In genomic region chr3:166457382-166457781, GRCh38 we compare ENCODE assay signal across 35 cellular contexts.
"Had no signal": no experiment of that assay in that cellular context is flagged by ENCODE, and none has a peak within 500 bp of the region (broad histone marks: within the 10 kb centered on the region; RNA-seq: fewer than 3 reads in every experiment).

No MANE protein-coding gene starts in this region.

- H3K4me3 ChIP-seq: MG63 had no signal

- H3K27me3 ChIP-seq: MG63 had no signal

- H3K9me3 ChIP-seq: MG63 had no signal

- DNase-seq: Kasumi-1, MG63, MM.1S, MV-4-11, NCI-H1048, NCI-H1092, NCI-H1092 treated with DMSO at 0.1 percent for 48 hours, NCI-H1105, NCI-H1105 treated with DMSO at 0.1 percent for 48 hours, NCI-H1417, NCI-H1417 treated with DMSO at 0.1 percent for 48 hours, NCI-H1436, NCI-H146, NCI-H1694, NCI-H1694 treated with DMSO at 0.1 percent for 48 hours, NCI-H187, NCI-H187 treated with DMSO at 0.1 percent for 48 hours, NCI-H1930, NCI-H2029, NCI-H2029 treated with DMSO at 0.1 percent for 48 hours, NCI-H2081, NCI-H2081 treated with DMSO at 0.1 percent for 48 hours, NCI-H2107, NCI-H2171, NCI-H2171 treated with DMSO at 0.1 percent for 48 hours, NCI-H2227 treated with DMSO at 0.1 percent for 48 hours, NCI-H226, NCI-H345, NCI-H446, NCI-H446 treated with DMSO at 0.1 percent for 48 hours, NCI-H510A, NCI-H510A treated with DMSO at 0.1 percent for 48 hours, NCI-H524, NCI-H524 treated with DMSO at 0.1 percent for 48 hours, NCI-H526 had no signal

- H3K36me3 ChIP-seq: MG63 had no signal
